ENCODE assay signal across 17 cellular contexts in genomic region chr12:119334459-119335170, GRCh38. TPM values are rescaled to one million over a fixed set of nuclear protein-coding genes. Genes with fewer than 3 reads are reported as not detected.
DNase-seq lines count a peak whose midpoint lies in the region; ATAC-seq and TF ChIP-seq lines count a peak whose summit lies in the region.
"Had no signal": no experiment of that assay in that cellular context is flagged by ENCODE, and none has a peak within 500 bp of the region (broad histone marks: within the 10 kb centered on the region; RNA-seq: fewer than 3 reads in every experiment).

Gene CCDC60, plus strand, starts transcription at chr12:119334729. Its CDS starts 448 bp downstream, at chr12:119335177.

- no peak within 1 kb of the TSS for H3K18ac ChIP-seq in mesendoderm (ENCODE audit: low read length)

- no peak within 1 kb of the TSS for H2AK5ac ChIP-seq in mesendoderm (ENCODE audit: low read length)

- H3K56ac ChIP-seq in mesendoderm (ENCODE audit: low read length), result no peak within 1 kb of the TSS

- H2BK120ac ChIP-seq in mesendoderm (ENCODE audit: low read depth, low read length), result no peak within 1 kb of the TSS

- no CpG with 5 or more reads among the region's 26 CpGs for WGBS in mesendoderm (ENCODE audit: extremely low coverage, insufficient coverage, low lambda C conversion rate)

- peaks cover 2% of the 10 kb centered on the region for H3K4me1 ChIP-seq in mesendoderm (ENCODE audit: control insufficient read depth, low read depth, low read length)
- H3K4me1 ChIP-seq: gastroesophageal sphincter, right atrium auricular region had no signal

- no peak within 1 kb of the TSS for H2BK5ac ChIP-seq in mesendoderm (ENCODE audit: low read length)

- peaks cover 3% of the 10 kb centered on the region for H3K27me3 ChIP-seq in mesendoderm (ENCODE audit: insufficient read depth, low read length, poor library complexity)
- H3K27me3 ChIP-seq: gastroesophageal sphincter, right atrium auricular region had no signal

- no peaks in the 10 kb centered on the region for H3K36me3 ChIP-seq in mesendoderm (ENCODE audit: control insufficient read depth, insufficient read depth, low read length)
- H3K36me3 ChIP-seq: gastroesophageal sphincter, right atrium auricular region had no signal

- H4K5ac ChIP-seq in mesendoderm (ENCODE audit: low read length), result no peak within 1 kb of the TSS

- H3K4me2 ChIP-seq in mesendoderm (ENCODE audit: low read length), result no peak within 1 kb of the TSS

- H3K4ac ChIP-seq in mesendoderm (ENCODE audit: low read depth, low read length), result no peak within 1 kb of the TSS

- ATAC-seq in HG03095 (IDR thresholded peaks at IDR 0.05; ENCODE audit: unreplicated experiment) (no peak), GM19455 (IDR thresholded peaks at IDR 0.05; ENCODE audit: unreplicated experiment) (no peak), HG02642 (IDR thresholded peaks at IDR 0.05; ENCODE audit: poor library complexity, unreplicated experiment) (no peak)
- ATAC-seq: gastroesophageal sphincter; Right ventricle myocardium inferior; stimulated activated memory B cell treated with anti-CD40 and anti-IgM and Interleukin-4, amounts not matched to agents 10 μg/mL and 1 μg/mL and 100 μg/mL, for 72 hours; T-helper 17 cell had no signal

- no peak within 1 kb of the TSS for H3K4me3 ChIP-seq in mesendoderm (ENCODE audit: low read length)
- H3K4me3 ChIP-seq: gastroesophageal sphincter, right atrium auricular region had no signal

- no peaks in the 10 kb centered on the region for H3K9me3 Mint-ChIP-seq in endothelial cell (ENCODE audit: unreplicated experiment)
- no peaks in the 10 kb centered on the region for H3K9me3 Mint-ChIP-seq in activated naive CD4-positive, alpha-beta T cell treated with anti-CD3 and anti-CD28 coated beads, Interleukin-2, amount 10 ng/mL, durations not matched to agents 7 days and 5 days

- no peaks in the 10 kb centered on the region for H3K79me1 ChIP-seq in mesendoderm (ENCODE audit: low read length)

- no peak within 1 kb of the TSS for H2BK15ac ChIP-seq in mesendoderm (replicated peaks; ENCODE audit: low read depth)

- no peak within 1 kb of the TSS for H3K9ac ChIP-seq in mesendoderm (ENCODE audit: low read length)

- H3K4me1 Mint-ChIP-seq in endothelial cell (ENCODE audit: unreplicated experiment), result peaks cover 18% of the 10 kb centered on the region
- no peaks in the 10 kb centered on the region for H3K4me1 Mint-ChIP-seq in activated naive CD4-positive, alpha-beta T cell treated with anti-CD3 and anti-CD28 coated beads, Interleukin-2, amount 10 ng/mL, durations not matched to agents 7 days and 5 days
- H3K4me1 Mint-ChIP-seq: naive B cell; stimulated activated memory B cell treated with anti-CD40 and anti-IgM and Interleukin-4, amounts not matched to agents 10 μg/mL and 1 μg/mL and 100 μg/mL, for 72 hours; T-helper 17 cell had no signal

- H3K27ac Mint-ChIP-seq in endothelial cell (ENCODE audit: unreplicated experiment), result no peak within 1 kb of the TSS
- H3K27ac Mint-ChIP-seq in activated naive CD4-positive, alpha-beta T cell treated with anti-CD3 and anti-CD28 coated beads, Interleukin-2, amount 10 ng/mL, durations not matched to agents 7 days and 5 days, result no peak within 1 kb of the TSS
- H3K27ac Mint-ChIP-seq: activated naive CD8-positive, alpha-beta T cell; naive B cell; stimulated activated memory B cell treated with anti-CD40 and anti-IgM and Interleukin-4, amounts not matched to agents 10 μg/mL and 1 μg/mL and 100 μg/mL, for 72 hours; T-helper 17 cell had no signal

- no peak within 1 kb of the TSS for H4K8ac ChIP-seq in mesendoderm (ENCODE audit: low read depth, low read length)

- H3K27me3 Mint-ChIP-seq in endothelial cell (ENCODE audit: unreplicated experiment), result peaks cover 16% of the 10 kb centered on the region
- H3K27me3 Mint-ChIP-seq in activated naive CD4-positive, alpha-beta T cell treated with anti-CD3 and anti-CD28 coated beads, Interleukin-2, amount 10 ng/mL, durations not matched to agents 7 days and 5 days, result peaks cover 5% of the 10 kb centered on the region

- H3K23ac ChIP-seq in mesendoderm (ENCODE audit: low read length), result no peak within 1 kb of the TSS

- H3K36me3 Mint-ChIP-seq in endothelial cell (ENCODE audit: low read depth, unreplicated experiment), result no peaks in the 10 kb centered on the region
- H3K36me3 Mint-ChIP-seq in activated naive CD4-positive, alpha-beta T cell treated with anti-CD3 and anti-CD28 coated beads, Interleukin-2, amount 10 ng/mL, durations not matched to agents 7 days and 5 days, result no peaks in the 10 kb centered on the region
- H3K36me3 Mint-ChIP-seq: activated naive CD8-positive, alpha-beta T cell; naive B cell; stimulated activated memory B cell treated with anti-CD40 and anti-IgM and Interleukin-4, amounts not matched to agents 10 μg/mL and 1 μg/mL and 100 μg/mL, for 72 hours had no signal

- H3K4me3 Mint-ChIP-seq in endothelial cell (ENCODE audit: unreplicated experiment), result no peak within 1 kb of the TSS
- H3K4me3 Mint-ChIP-seq in activated naive CD4-positive, alpha-beta T cell treated with anti-CD3 and anti-CD28 coated beads, Interleukin-2, amount 10 ng/mL, durations not matched to agents 7 days and 5 days, result no peak within 1 kb of the TSS
- H3K4me3 Mint-ChIP-seq: activated naive CD8-positive, alpha-beta T cell; naive B cell; stimulated activated memory B cell treated with anti-CD40 and anti-IgM and Interleukin-4, amounts not matched to agents 10 μg/mL and 1 μg/mL and 100 μg/mL, for 72 hours; T-helper 17 cell had no signal

- no peaks in the 10 kb centered on the region for H3K79me2 ChIP-seq in mesendoderm (ENCODE audit: control insufficient read depth, insufficient read depth, low read length)

- CTCF ChIA-PET in activated naive CD4-positive, alpha-beta T cell treated with anti-CD3 and anti-CD28 coated beads, Interleukin-2, amount 10 ng/mL, durations not matched to agents 7 days and 5 days (lab: Charles Lee), result no interaction called here

- H3K27ac ChIP-seq in mesendoderm (ENCODE audit: low read depth, low read length), result no peak within 1 kb of the TSS
- H3K27ac ChIP-seq: gastroesophageal sphincter, right atrium auricular region had no signal

- peak; percentile 2 for DNase-seq in stimulated activated CD4-positive, alpha-beta T cell treated with anti-CD3 and anti-CD28 coated beads, Interleukin-15, amount 100 ng/mL, for 24 hours
- DNase-seq in stimulated activated CD4-positive, alpha-beta T cell treated with anti-CD3 and anti-CD28 coated beads, Interleukin-4, amount 100 ng/mL, for 4 hours, result no peak
- DNase-seq in endothelial cell (ENCODE audit: low spot score), result peak; percentile 68
- DNase-seq in mesendoderm, result peak; percentile 90
- no peak for DNase-seq in activated naive CD4-positive, alpha-beta T cell treated with anti-CD3 and anti-CD28 coated beads, Interleukin-2, amount 10 ng/mL, durations not matched to agents 7 days and 5 days
- DNase-seq: naive B cell, NCI-H774, T-helper 17 cell had no signal

- TF ChIP-seq CTCF in endothelial cell (IDR thresholded peaks at IDR 0.05; ENCODE audit: unreplicated experiment), result no peak

RNA-seq across cellular contexts. Expression of gene CCDC60, which starts in this region (rescaled TPM):
- 1.9 TPM for total RNA-seq in endothelial cell (ENCODE audit: unreplicated experiment)
- polyA plus RNA-seq in mesendoderm (2013, experiment 1 of 2), result 0.18 TPM
- polyA plus RNA-seq in mesendoderm (2013, experiment 2 of 2), result 0.18 TPM
- total RNA-seq: MCF 10A, right atrium auricular region, Right ventricle myocardium inferior, T-helper 17 cell had no signal

Comparison
In these comparisons a context has a peak if more than half of its experiments do, and no peak if none do; other contexts are left out.
1. DNase-seq: peak in stimulated activated CD4-positive, alpha-beta T cell treated with anti-CD3 and anti-CD28 coated beads, Interleukin-15, amount 100 ng/mL, for 24 hours (single experiment), endothelial cell (single experiment) and mesendoderm (single experiment); none in stimulated activated CD4-positive, alpha-beta T cell treated with anti-CD3 and anti-CD28 coated beads, Interleukin-4, amount 100 ng/mL, for 4 hours (0 of 2) and activated naive CD4-positive, alpha-beta T cell treated with anti-CD3 and anti-CD28 coated beads, Interleukin-2, amount 10 ng/mL, durations not matched to agents 7 days and 5 days (single experiment).